ENCODE assay signal across 8 cellular contexts in genomic region chr13:50244913-50245574, GRCh38.
DNase-seq lines count a peak whose midpoint lies in the region; ATAC-seq and TF ChIP-seq lines count a peak whose summit lies in the region.

No MANE protein-coding gene starts in this region.

- no peak overlapping the region for H3K9ac ChIP-seq in mammary epithelial cell (ENCODE audit: insufficient read depth, low read length)

- dilution Hi-C loops in mammary epithelial cell (cut with HindIII; ENCODE audit: low sequenced_read_pairs) = no loop called here

- in situ Hi-C loops in ACHN (cut with HindIII; ENCODE audit: low pct_ligation_motif_present, low pct_unique_long_range_greater_than_20kb, low sequenced_read_pairs) (no loop called here), mammary epithelial cell (cut with MboI; ENCODE audit: low sequenced_read_pairs in 2 of 2) (no loop called here)

- peak; percentile 83 for DNase-seq in ACHN
- DNase-seq in SHP77 treated with DMSO at 0.1 percent for 48 hours (lab: John Stamatoyannopoulos, UW) = peak; percentile 41
- DNase-seq in mammary epithelial cell = peak; percentile 97
- DNase-seq in sciatic nerve (ENCODE audit: low spot score) = no peak
- DNase-seq in left ventricle myocardium superior = no peak
- DNase-seq in sigmoid colon = no peak

- no peaks in the 10 kb centered on the region for H4K20me1 ChIP-seq in mammary epithelial cell (ENCODE audit: insufficient read depth, low read length)

- no peak for TF ChIP-seq CTCF in mammary epithelial cell (conservative IDR thresholded peaks at IDR 0.05 in 1 of 2, IDR thresholded peaks at IDR 0.05 in 1 of 2; ENCODE audit: extremely low read depth in 1 of 2, insufficient read depth in 1 of 2, low read depth in 1 of 2, low read length in 2 of 2)
- no peak for TF ChIP-seq CTCF in sigmoid colon (IDR thresholded peaks at IDR 0.05)

- intact Hi-C loops in mammary epithelial cell (cut with micrococcal nuclease) (no loop called here), sciatic nerve (cut with DNase I) (no loop called here), left ventricle myocardium superior (cut with micrococcal nuclease) (no loop called here), sigmoid colon (cut with DNase I) (no loop called here)

- H3K9me3 ChIP-seq in mammary epithelial cell (replicated peaks; ENCODE audit: insufficient read depth, low read length) (no peaks in the 10 kb centered on the region), sigmoid colon (no peaks in the 10 kb centered on the region)

- CTCF ChIA-PET in mammary epithelial cell (lab: Charles Lee; ENCODE audit: low non-redundant PET) = interaction anchor here (0.5 kb wide), 1 partner anchor 213 kb away, joined by 3 read pairs; no protein-coding TSS in a partner anchor

- H2AFZ ChIP-seq in mammary epithelial cell (ENCODE audit: low read depth, low read length) = no peak overlapping the region

- 33% methylated on average over 4 of the region's 5 CpGs for WGBS in mammary epithelial cell (ENCODE audit: low coverage, missing lambda C conversion rate)
- 38 to 58% methylated on average over 5 of the region's 5 CpGs for WGBS in sigmoid colon, 2 donors

- H3K79me2 ChIP-seq in mammary epithelial cell (ENCODE audit: insufficient read depth, low read length) = no peaks in the 10 kb centered on the region

- no peak for TF ChIP-seq EP300 in sigmoid colon (IDR thresholded peaks at IDR 0.05)

- H3K27me3 ChIP-seq in mammary epithelial cell (ENCODE audit: insufficient read depth, low read length) = no peaks in the 10 kb centered on the region
- no peaks in the 10 kb centered on the region for H3K27me3 ChIP-seq in sigmoid colon

- no TSS peak for BruUV-seq in mammary epithelial cell (replicated peaks; lab: Mats Ljungman, UMichigan)

- TF ChIP-seq POLR2A in sigmoid colon (IDR thresholded peaks at IDR 0.05) = no peak

- H3K36me3 ChIP-seq in mammary epithelial cell (ENCODE audit: insufficient read depth, low read length) (no peaks in the 10 kb centered on the region), sigmoid colon (no peaks in the 10 kb centered on the region)

- peak; percentile 92 for ATAC-seq in GM18870 (IDR thresholded peaks at IDR 0.05; ENCODE audit: unreplicated experiment)
- ATAC-seq in HG03095 (IDR thresholded peaks at IDR 0.05; ENCODE audit: unreplicated experiment) = peak; percentile 85
- peak; percentile 86 for ATAC-seq in sciatic nerve
- no peak for ATAC-seq in left ventricle myocardium superior

- H3K4me3 ChIP-seq in mammary epithelial cell (replicated peaks in 1 of 3; ENCODE audit: insufficient read depth in 1 of 3, low read depth in 2 of 3, low read length in 3 of 3) = no peak overlapping the region
- H3K4me3 ChIP-seq in sigmoid colon = no peak overlapping the region

- peak overlapping the region; percentile 3 for H3K4me2 ChIP-seq in mammary epithelial cell (ENCODE audit: insufficient read depth, low read depth, low read length)

- H3K4me1 ChIP-seq in mammary epithelial cell (ENCODE audit: insufficient read depth, low read length) (peaks cover 15% of the 10 kb centered on the region), sigmoid colon (no peaks in the 10 kb centered on the region)

- H3K27ac ChIP-seq in mammary epithelial cell (ENCODE audit: insufficient read depth, low read depth, low read length) (no peak overlapping the region), sigmoid colon (no peak overlapping the region)

Comparison
In these comparisons a context has a peak if more than half of its experiments do, and no peak if none do; other contexts are left out.
1. DNase-seq: peak in ACHN (single experiment), SHP77 treated with DMSO at 0.1 percent for 48 hours (single experiment) and mammary epithelial cell (single experiment); none in sciatic nerve (single experiment), left ventricle myocardium superior (single experiment) and sigmoid colon (single experiment).